Comparison of ENCODE assay signal across 1 cellular context in the genomic region with DNA sequence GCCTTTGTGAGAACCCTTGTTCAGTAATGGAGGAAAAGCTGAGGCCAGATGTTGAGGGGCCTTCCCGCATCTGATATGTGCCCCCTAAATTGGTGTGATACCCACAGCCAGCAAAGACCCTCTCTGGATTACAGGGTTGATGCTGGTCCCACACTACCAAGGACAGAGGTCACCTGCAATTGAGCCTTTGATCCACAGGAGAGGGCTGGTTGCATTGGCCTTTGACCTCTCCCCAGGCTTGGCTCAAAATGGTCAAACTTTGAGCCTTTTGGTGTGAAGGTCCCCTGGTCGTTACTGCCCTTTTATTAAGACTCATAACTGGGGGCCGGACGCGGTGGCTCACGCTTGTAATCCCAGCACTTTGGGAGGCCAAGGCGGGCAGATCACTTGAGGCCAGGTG.
A peak's percentile ranks its signal among the peaks of the same experiment; 100 is the strongest.
TF ChIP-seq lines count a peak whose summit lies in the region.

No MANE protein-coding gene starts in this region.

TF ChIP-seq in liver, 16 proteins besides CTCF, POLR2A, EP300 and RAD21:
- TF ChIP-seq NR2F2 (IDR thresholded peaks at IDR 0.05), result peak; percentile 48
- peak; percentile 37 to 56 for TF ChIP-seq HNF4A (conservative IDR thresholded peaks at IDR 0.05)
- TF ChIP-seq, protein P1, sequence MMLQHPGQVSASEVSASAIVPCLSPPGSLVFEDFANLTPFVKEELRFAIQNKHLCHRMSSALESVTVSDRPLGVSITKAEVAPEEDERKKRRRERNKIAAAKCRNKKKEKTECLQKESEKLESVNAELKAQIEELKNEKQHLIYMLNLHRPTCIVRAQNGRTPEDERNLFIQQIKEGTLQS (IDR thresholded peaks at IDR 0.05), result no peak
TF ChIP-seq in liver: peak in this region for 2.
